ENCODE assay signal across 1 cellular context in genomic region chr15:39194431-39194830, GRCh38.
TF ChIP-seq lines count a peak whose summit lies in the region.

No MANE protein-coding gene starts in this region.

TF ChIP-seq in SK-N-SH, 30 proteins besides CTCF, POLR2A, EP300 and RAD21 (continued from another document):
- no peak for TF ChIP-seq ZBTB33 (IDR thresholded peaks at IDR 0.05; ENCODE audit: borderline replicate concordance, low read depth)
- no peak for TF ChIP-seq IRF3 (IDR thresholded peaks at IDR 0.05; ENCODE audit: low read depth, low read length)
